Comparison of ENCODE assay signal across 9 cellular contexts in genomic region chr2:178241852-178242551, GRCh38. TPM values are rescaled to one million over a fixed set of nuclear protein-coding genes. Genes with fewer than 3 reads are reported as not detected.
A peak's percentile ranks its signal among the peaks of the same experiment; 100 is the strongest.
DNase-seq lines count a peak whose midpoint lies in the region; ATAC-seq and TF ChIP-seq lines count a peak whose summit lies in the region.
"Had no signal": no experiment of that assay in that cellular context is flagged by ENCODE, and none has a peak within 500 bp of the region (broad histone marks: within the 10 kb centered on the region; RNA-seq: fewer than 3 reads in every experiment).

No MANE protein-coding gene starts in this region.

- no peak for ATAC-seq in HG03439 (IDR thresholded peaks at IDR 0.05; ENCODE audit: unreplicated experiment)

- peaks cover 6% of the 10 kb centered on the region for H3K4me1 ChIP-seq in mesodermal cell (ENCODE audit: control insufficient read depth, insufficient read depth, low read length, poor library complexity, severe bottlenecking)

- intact Hi-C loops in dorsolateral prefrontal cortex (cut with DNase I), result no loop called here

- WGBS in mesodermal cell (ENCODE audit: insufficient coverage in 2 of 2), 2 experiments, result 80 to 83% methylated on average over 1 of the region's 5 CpGs

- H3K27ac ChIP-seq in dorsolateral prefrontal cortex (peak overlapping the region in 34 of 59 donors; percentile 1 to 74 (median 42)), mesodermal cell (ENCODE audit: low read depth, low read length, severe bottlenecking) (peak overlapping the region; percentile 23)
- H3K27ac ChIP-seq: cardiac muscle cell had no signal

- TF ChIP-seq CTCF in dorsolateral prefrontal cortex (IDR thresholded peaks at IDR 0.05 in 54 of 56, conservative IDR thresholded peaks at IDR 0.05 in 2 of 56; ENCODE audit: low read depth in 1 of 56, partially characterized antibody in 56 of 56), result peak in 1 of 56 donors; percentile 10

- no peaks in the 10 kb centered on the region for H3K27me3 ChIP-seq in dorsolateral prefrontal cortex
- H3K27me3 ChIP-seq: cardiac muscle cell had no signal

- no peak overlapping the region for H3K4me3 ChIP-seq in dorsolateral prefrontal cortex
- no peak overlapping the region for H3K4me3 ChIP-seq in mesodermal cell (ENCODE audit: extremely low read depth, insufficient read depth, low read length, poor library complexity, severe bottlenecking)
- H3K4me3 ChIP-seq: cardiac muscle cell had no signal

- no peaks in the 10 kb centered on the region for H3K36me3 ChIP-seq in mesodermal cell (ENCODE audit: control insufficient read depth, insufficient read depth, low read length)
- H3K36me3 ChIP-seq: cardiac muscle cell had no signal

- no peaks in the 10 kb centered on the region for H3K9me3 ChIP-seq in mesodermal cell (ENCODE audit: control insufficient read depth, low read length)

- peak; percentile 94 for DNase-seq in DMS53 (lab: John Stamatoyannopoulos, UW)
- DNase-seq in NCI-H446 (lab: John Stamatoyannopoulos, UW), result peak; percentile 90 to 93
- DNase-seq in dorsolateral prefrontal cortex, result peak in 8 of 10 donors; percentile 51 to 77 (median 62)
- no peak for DNase-seq in SKM-1 (lab: John Stamatoyannopoulos, UW; ENCODE audit: unreplicated experiment)
- no peak for DNase-seq in cortex of kidney (lab: John Stamatoyannopoulos, UW)
- no peak for DNase-seq in UCSD-AML1 (lab: John Stamatoyannopoulos, UW; ENCODE audit: unreplicated experiment)

RNA-seq across cellular contexts. Expression of gene OSBPL6, which starts 47.7 kb away (rescaled TPM):
- total RNA-seq in dorsolateral prefrontal cortex, result 10 to 100 TPM; 15.7 to 49.5 (median 36.0) TPM
- 11.7 TPM for polyA plus RNA-seq in mesodermal cell (2013, experiment 1 of 2)
- 11.1 TPM for polyA plus RNA-seq in mesodermal cell (2013, experiment 2 of 2)

Comparison
In these comparisons a context has a peak if more than half of its experiments do, and no peak if none do; other contexts are left out.
1. DNase-seq: peak in DMS53 (single experiment), NCI-H446 (2 of 2) and dorsolateral prefrontal cortex (8 of 10); none in SKM-1 (single experiment), cortex of kidney (single experiment) and UCSD-AML1 (single experiment).